9 cellular contexts compared by ENCODE assay signal in the genomic region with DNA sequence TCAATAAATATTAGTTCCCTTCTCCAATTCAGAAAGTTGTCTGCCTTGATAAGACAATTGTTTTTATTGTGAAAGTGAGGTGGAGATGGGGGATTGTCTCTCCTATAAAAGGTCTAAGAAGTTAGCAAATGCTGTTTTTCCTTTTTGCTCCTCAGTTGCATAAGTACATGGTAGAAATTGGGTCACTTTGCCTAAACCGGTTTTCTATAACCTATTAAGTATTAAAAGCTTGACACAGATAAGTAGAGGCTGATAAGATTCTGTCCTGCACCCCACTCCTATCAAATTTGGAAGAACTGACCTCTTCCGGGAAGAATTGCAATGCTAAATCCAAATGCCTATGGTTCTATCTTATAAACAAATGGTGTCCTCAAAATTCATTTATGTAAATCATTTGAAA. TPM values are rescaled to one million over a fixed set of nuclear protein-coding genes. Genes with fewer than 3 reads are reported as not detected.
"Had no signal": no experiment of that assay in that cellular context is flagged by ENCODE, and none has a peak within 500 bp of the region (broad histone marks: within the 10 kb centered on the region; RNA-seq: fewer than 3 reads in every experiment).

No MANE protein-coding gene starts in this region.

- DNase-seq: GDM1, GF-D8 had no signal

- H3K4me3 ChIP-seq: GM12878 had no signal

- FAIRE-seq: G401.6, GM12878, GM12891, GM12892, GM18507, GM19239 had no signal

- ATAC-seq: GM12878 had no signal

RNA-seq across cellular contexts. Expression of a gene that starts 7.0 kb away (rescaled TPM):
- total RNA-seq: G401, GM12878 had no signal
